8 cellular contexts compared by ENCODE assay signal in the genomic region with DNA sequence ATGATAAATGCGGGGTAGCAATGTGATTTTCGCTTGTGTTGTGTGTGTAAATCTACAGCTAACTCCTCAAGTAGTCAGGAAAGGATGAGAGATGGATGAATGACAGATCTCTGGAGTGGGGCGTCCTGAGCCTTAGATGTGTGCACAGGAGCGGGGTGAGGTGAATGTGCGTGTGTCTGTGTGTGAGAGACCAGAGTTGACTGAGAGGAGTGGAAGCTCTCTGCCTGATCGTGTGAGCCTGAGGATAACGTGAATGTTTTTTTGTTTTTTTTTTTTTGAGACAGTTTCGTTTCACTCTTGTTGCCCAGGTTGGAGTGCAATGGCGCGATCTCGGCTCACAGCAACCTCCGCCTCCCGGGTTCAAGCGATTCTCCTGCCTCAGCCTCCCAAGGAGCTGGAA. TPM values are rescaled to one million over a fixed set of nuclear protein-coding genes. Genes with fewer than 3 reads are reported as not detected.
DNase-seq lines count a peak whose midpoint lies in the region; ATAC-seq and TF ChIP-seq lines count a peak whose summit lies in the region.

No MANE protein-coding gene starts in this region.

- intact Hi-C loops in gastrocnemius medialis (cut with DNase I; ENCODE audit: low total_unique reads) = loop anchor here (1.0 to 5.0 kb wide), 4 partner anchors 21 to 546 kb away; partner anchors contain the start of genes ZFP14, ZNF345, ZNF567 and ZNF585B

- H3K27me3 ChIP-seq in WERI-Rb-1 (ENCODE audit: insufficient read depth, low read depth, severe bottlenecking) (no peaks in the 10 kb centered on the region), gastroesophageal sphincter (no peaks in the 10 kb centered on the region), gastrocnemius medialis (no peaks in the 10 kb centered on the region)

- H3K4me1 ChIP-seq in gastroesophageal sphincter = peaks cover 0 to 26% (median 4%) of the 10 kb centered on the region in 3 donors
- H3K4me1 ChIP-seq in gastrocnemius medialis = peaks cover 6 to 9% of the 10 kb centered on the region in 2 donors

- H3K27ac ChIP-seq in WERI-Rb-1 = no peak overlapping the region
- H3K27ac ChIP-seq in gastroesophageal sphincter = no peak overlapping the region
- H3K27ac ChIP-seq in gastrocnemius medialis = no peak overlapping the region

- DNase-seq in WERI-Rb-1 (no peak), gastrocnemius medialis (no peak), NCI-H128 (lab: John Stamatoyannopoulos, UW; ENCODE audit: unreplicated experiment) (no peak), iPS-NIHi7 (ENCODE audit: extremely low spot score) (no peak)

- H3K9me3 ChIP-seq in WERI-Rb-1 (ENCODE audit: severe bottlenecking) = no peaks in the 10 kb centered on the region
- H3K9me3 ChIP-seq in gastroesophageal sphincter = peaks cover 0 to 34% (median 0%) of the 10 kb centered on the region in 3 donors
- peaks cover 0 to 3% (median 0%) of the 10 kb centered on the region in 3 donors for H3K9me3 ChIP-seq in gastrocnemius medialis

- 52 to 71% methylated on average over 7 to 14 of the region's 14 CpGs for WGBS in gastroesophageal sphincter (ENCODE audit: low coverage in 1 of 2), 2 donors

- H3K4me3 ChIP-seq in GM12875 (ENCODE audit: low read depth, low read length) = peak overlapping the region; percentile 83
- peak overlapping the region; percentile 86 for H3K4me3 ChIP-seq in WERI-Rb-1 (ENCODE audit: low read depth, low read length)
- H3K4me3 ChIP-seq in gastroesophageal sphincter = peak overlapping the region; percentile 48 to 80
- peak overlapping the region; percentile 82 to 97 (median 92) for H3K4me3 ChIP-seq in gastrocnemius medialis

- no peak for ATAC-seq in gastroesophageal sphincter
- no peak for ATAC-seq in gastrocnemius medialis
- ATAC-seq in GM21515 (IDR thresholded peaks at IDR 0.05; ENCODE audit: unreplicated experiment) = no peak
- no peak for ATAC-seq in HG03175 (IDR thresholded peaks at IDR 0.05; ENCODE audit: unreplicated experiment)

- TF ChIP-seq CTCF in GM12875 (IDR thresholded peaks at IDR 0.05; ENCODE audit: borderline replicate concordance, insufficient read depth, low read depth, low read length) (no peak), WERI-Rb-1 (IDR thresholded peaks at IDR 0.05; ENCODE audit: low read depth, low read length) (no peak), gastroesophageal sphincter (IDR thresholded peaks at IDR 0.05) (no peak), gastrocnemius medialis (IDR thresholded peaks at IDR 0.05 in 4 of 5, conservative IDR thresholded peaks at IDR 0.05 in 1 of 5) (no peak)

- TF ChIP-seq POLR2A in gastroesophageal sphincter (IDR thresholded peaks at IDR 0.05) (no peak), gastrocnemius medialis (IDR thresholded peaks at IDR 0.05) (no peak)

- no peak for TF ChIP-seq EP300 in gastroesophageal sphincter (IDR thresholded peaks at IDR 0.05)

- H3K36me3 ChIP-seq in WERI-Rb-1 (peaks cover 17% of the 10 kb centered on the region), gastroesophageal sphincter (peaks cover 0 to 47% of the 10 kb centered on the region in 2 donors), gastrocnemius medialis (peaks cover 4 to 43% of the 10 kb centered on the region in 2 donors)

- in situ Hi-C loops in gastrocnemius medialis (cut with MboI; ENCODE audit: low sequenced_read_pairs in 4 of 4) = no loop called here

RNA-seq across cellular contexts. Expression of gene ZNF461, which starts 0.8 kb away (rescaled TPM):
- 10 to 100 TPM in 3 of 4 donors, 1 to 10 TPM in 1; 8.5 to 27.7 (median 17.1) TPM for total RNA-seq in gastroesophageal sphincter
- total RNA-seq in gastrocnemius medialis = 1 to 10 TPM; 1.0 to 4.5 (median 2.6) TPM

RNA-seq across cellular contexts. Expression of gene ZNF567, which starts 21.6 kb away (rescaled TPM):
- total RNA-seq in gastroesophageal sphincter = 1 to 10 TPM; 6.2 to 9.6 (median 7.9) TPM
- total RNA-seq in gastrocnemius medialis = 1 to 10 TPM; 1.1 to 3.5 (median 1.9) TPM
